In genomic region chr3:158644345-158644908, GRCh38 we compare ENCODE assay signal across 1 cellular context.
TF ChIP-seq lines count a peak whose summit lies in the region.

Gene GFM1, plus strand, starts transcription at chr3:158644527. Its CDS starts 108 bp downstream, at chr3:158644635.

TF ChIP-seq in HepG2, 621 proteins besides CTCF, POLR2A, EP300 and RAD21 (continued from another document):
- TF ChIP-seq, protein P1, sequence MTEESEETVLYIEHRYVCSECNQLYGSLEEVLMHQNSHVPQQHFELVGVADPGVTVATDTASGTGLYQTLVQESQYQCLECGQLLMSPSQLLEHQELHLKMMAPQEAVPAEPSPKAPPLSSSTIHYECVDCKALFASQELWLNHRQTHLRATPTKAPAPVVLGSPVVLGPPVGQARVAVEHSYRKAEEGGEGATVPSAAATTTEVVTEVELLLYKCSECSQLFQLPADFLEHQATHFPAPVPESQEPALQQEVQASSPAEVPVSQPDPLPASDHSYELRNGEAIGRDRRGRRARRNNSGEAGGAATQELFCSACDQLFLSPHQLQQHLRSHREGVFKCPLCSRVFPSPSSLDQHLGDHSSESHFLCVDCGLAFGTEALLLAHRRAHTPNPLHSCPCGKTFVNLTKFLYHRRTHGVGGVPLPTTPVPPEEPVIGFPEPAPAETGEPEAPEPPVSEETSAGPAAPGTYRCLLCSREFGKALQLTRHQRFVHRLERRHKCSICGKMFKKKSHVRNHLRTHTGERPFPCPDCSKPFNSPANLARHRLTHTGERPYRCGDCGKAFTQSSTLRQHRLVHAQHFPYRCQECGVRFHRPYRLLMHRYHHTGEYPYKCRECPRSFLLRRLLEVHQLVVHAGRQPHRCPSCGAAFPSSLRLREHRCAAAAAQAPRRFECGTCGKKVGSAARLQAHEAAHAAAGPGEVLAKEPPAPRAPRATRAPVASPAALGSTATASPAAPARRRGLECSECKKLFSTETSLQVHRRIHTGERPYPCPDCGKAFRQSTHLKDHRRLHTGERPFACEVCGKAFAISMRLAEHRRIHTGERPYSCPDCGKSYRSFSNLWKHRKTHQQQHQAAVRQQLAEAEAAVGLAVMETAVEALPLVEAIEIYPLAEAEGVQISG (CRISPR knock-in tag; IDR thresholded peaks at IDR 0.05) = peak; percentile 100
- TF ChIP-seq MYC (CRISPR knock-in tag; IDR thresholded peaks at IDR 0.05; ENCODE audit: borderline replicate concordance) = peak; percentile 90
- no peak for TF ChIP-seq RFX1 (IDR thresholded peaks at IDR 0.05)
- peak; percentile 65 for TF ChIP-seq FOSL2 (CRISPR knock-in tag; IDR thresholded peaks at IDR 0.05)
- no peak; the same call in 1 of the 2 replicates for TF ChIP-seq CHD2 (IDR thresholded peaks at IDR 0.05; ENCODE audit: low read depth, low read length)
- no peak for TF ChIP-seq GATA4 (IDR thresholded peaks at IDR 0.05; ENCODE audit: borderline replicate concordance, low read depth)
- TF ChIP-seq ZNF354B (CRISPR knock-in tag; IDR thresholded peaks at IDR 0.05) = no peak
- TF ChIP-seq ARID4A (CRISPR knock-in tag; IDR thresholded peaks at IDR 0.05; ENCODE audit: borderline replicate concordance) = peak; percentile 99
- 0 out of 2 replicates have a peak, but pooled peaks have one; percentile 53 for TF ChIP-seq ZNF337 (CRISPR knock-in tag; IDR thresholded peaks at IDR 0.05; ENCODE audit: borderline replicate concordance, low read depth)
- no peak for TF ChIP-seq TRIM22 (IDR thresholded peaks at IDR 0.05)
- no peak for TF ChIP-seq SRF (IDR thresholded peaks at IDR 0.05; ENCODE audit: low read depth, low read length)
- no peak for TF ChIP-seq CBX2 (IDR thresholded peaks at IDR 0.05; ENCODE audit: low read depth, low read length)
- TF ChIP-seq CBX2 (CRISPR knock-in tag; IDR thresholded peaks at IDR 0.05; ENCODE audit: low read depth) = no peak
- no peak for TF ChIP-seq ZBTB8A (CRISPR knock-in tag; IDR thresholded peaks at IDR 0.05; ENCODE audit: borderline replicate concordance, low read depth)
- TF ChIP-seq TBP (CRISPR knock-in tag; IDR thresholded peaks at IDR 0.05) = no peak
- TF ChIP-seq SIN3A (IDR thresholded peaks at IDR 0.05; ENCODE audit: borderline replicate concordance, low read depth, low read length) = peak; percentile 93
- TF ChIP-seq RBFOX2 (IDR thresholded peaks at IDR 0.05; ENCODE audit: low read depth, low read length) = peak; percentile 87
- peak; percentile 57; the same call in 1 of the 2 replicates for TF ChIP-seq KLF6 (CRISPR knock-in tag; IDR thresholded peaks at IDR 0.05)
- TF ChIP-seq EED (CRISPR knock-in tag; IDR thresholded peaks at IDR 0.05) = no peak
- TF ChIP-seq AGO2 (optimal IDR thresholded peaks at IDR 0.05; ENCODE audit: low read depth, low read length) = no peak
- TF ChIP-seq, protein P2, sequence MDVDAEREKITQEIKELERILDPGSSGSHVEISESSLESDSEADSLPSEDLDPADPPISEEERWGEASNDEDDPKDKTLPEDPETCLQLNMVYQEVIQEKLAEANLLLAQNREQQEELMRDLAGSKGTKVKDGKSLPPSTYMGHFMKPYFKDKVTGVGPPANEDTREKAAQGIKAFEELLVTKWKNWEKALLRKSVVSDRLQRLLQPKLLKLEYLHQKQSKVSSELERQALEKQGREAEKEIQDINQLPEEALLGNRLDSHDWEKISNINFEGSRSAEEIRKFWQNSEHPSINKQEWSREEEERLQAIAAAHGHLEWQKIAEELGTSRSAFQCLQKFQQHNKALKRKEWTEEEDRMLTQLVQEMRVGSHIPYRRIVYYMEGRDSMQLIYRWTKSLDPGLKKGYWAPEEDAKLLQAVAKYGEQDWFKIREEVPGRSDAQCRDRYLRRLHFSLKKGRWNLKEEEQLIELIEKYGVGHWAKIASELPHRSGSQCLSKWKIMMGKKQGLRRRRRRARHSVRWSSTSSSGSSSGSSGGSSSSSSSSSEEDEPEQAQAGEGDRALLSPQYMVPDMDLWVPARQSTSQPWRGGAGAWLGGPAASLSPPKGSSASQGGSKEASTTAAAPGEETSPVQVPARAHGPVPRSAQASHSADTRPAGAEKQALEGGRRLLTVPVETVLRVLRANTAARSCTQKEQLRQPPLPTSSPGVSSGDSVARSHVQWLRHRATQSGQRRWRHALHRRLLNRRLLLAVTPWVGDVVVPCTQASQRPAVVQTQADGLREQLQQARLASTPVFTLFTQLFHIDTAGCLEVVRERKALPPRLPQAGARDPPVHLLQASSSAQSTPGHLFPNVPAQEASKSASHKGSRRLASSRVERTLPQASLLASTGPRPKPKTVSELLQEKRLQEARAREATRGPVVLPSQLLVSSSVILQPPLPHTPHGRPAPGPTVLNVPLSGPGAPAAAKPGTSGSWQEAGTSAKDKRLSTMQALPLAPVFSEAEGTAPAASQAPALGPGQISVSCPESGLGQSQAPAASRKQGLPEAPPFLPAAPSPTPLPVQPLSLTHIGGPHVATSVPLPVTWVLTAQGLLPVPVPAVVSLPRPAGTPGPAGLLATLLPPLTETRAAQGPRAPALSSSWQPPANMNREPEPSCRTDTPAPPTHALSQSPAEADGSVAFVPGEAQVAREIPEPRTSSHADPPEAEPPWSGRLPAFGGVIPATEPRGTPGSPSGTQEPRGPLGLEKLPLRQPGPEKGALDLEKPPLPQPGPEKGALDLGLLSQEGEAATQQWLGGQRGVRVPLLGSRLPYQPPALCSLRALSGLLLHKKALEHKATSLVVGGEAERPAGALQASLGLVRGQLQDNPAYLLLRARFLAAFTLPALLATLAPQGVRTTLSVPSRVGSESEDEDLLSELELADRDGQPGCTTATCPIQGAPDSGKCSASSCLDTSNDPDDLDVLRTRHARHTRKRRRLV (CRISPR knock-in tag; IDR thresholded peaks at IDR 0.05) = no peak; the same call in 1 of the 2 replicates
- TF ChIP-seq SPEN (CRISPR knock-in tag; IDR thresholded peaks at IDR 0.05; ENCODE audit: low read depth) = peak; percentile 92
- no peak for TF ChIP-seq EZH2 (conservative IDR thresholded peaks at IDR 0.05; ENCODE audit: low read depth, low read length)
- peak; percentile 87 for TF ChIP-seq MEIS2 (CRISPR knock-in tag; IDR thresholded peaks at IDR 0.05)
- no peak for TF ChIP-seq ZNF10 (CRISPR knock-in tag; IDR thresholded peaks at IDR 0.05; ENCODE audit: borderline replicate concordance, low read depth)
- TF ChIP-seq RAD51 (IDR thresholded peaks at IDR 0.05; ENCODE audit: borderline replicate concordance) = no peak
- peak; percentile 77; the same call in 1 of the 2 replicates for TF ChIP-seq NR0B2 (CRISPR knock-in tag; IDR thresholded peaks at IDR 0.05)
- TF ChIP-seq MIXL1 (CRISPR knock-in tag; IDR thresholded peaks at IDR 0.05) = peak; percentile 81; the same call in 1 of the 2 replicates
- peak; percentile 41; the same call in 1 of the 2 replicates for TF ChIP-seq IRX3 (CRISPR knock-in tag; IDR thresholded peaks at IDR 0.05; ENCODE audit: borderline replicate concordance, low read depth)
- no peak for TF ChIP-seq ZNF329 (CRISPR knock-in tag; IDR thresholded peaks at IDR 0.05; ENCODE audit: low read depth)
- TF ChIP-seq, protein P3, sequence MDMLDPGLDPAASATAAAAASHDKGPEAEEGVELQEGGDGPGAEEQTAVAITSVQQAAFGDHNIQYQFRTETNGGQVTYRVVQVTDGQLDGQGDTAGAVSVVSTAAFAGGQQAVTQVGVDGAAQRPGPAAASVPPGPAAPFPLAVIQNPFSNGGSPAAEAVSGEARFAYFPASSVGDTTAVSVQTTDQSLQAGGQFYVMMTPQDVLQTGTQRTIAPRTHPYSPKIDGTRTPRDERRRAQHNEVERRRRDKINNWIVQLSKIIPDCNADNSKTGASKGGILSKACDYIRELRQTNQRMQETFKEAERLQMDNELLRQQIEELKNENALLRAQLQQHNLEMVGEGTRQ (IDR thresholded peaks at IDR 0.05; ENCODE audit: low read depth, low read length) = no peak
- TF ChIP-seq, protein P3 (CRISPR knock-in tag; IDR thresholded peaks at IDR 0.05; ENCODE audit: borderline replicate concordance) = no peak
- TF ChIP-seq ZNF20 (CRISPR knock-in tag; IDR thresholded peaks at IDR 0.05) = no peak
- no peak for TF ChIP-seq GTF2F1 (IDR thresholded peaks at IDR 0.05; ENCODE audit: low read length)
